ENCODE assay signal across 29 cellular contexts in the genomic region with DNA sequence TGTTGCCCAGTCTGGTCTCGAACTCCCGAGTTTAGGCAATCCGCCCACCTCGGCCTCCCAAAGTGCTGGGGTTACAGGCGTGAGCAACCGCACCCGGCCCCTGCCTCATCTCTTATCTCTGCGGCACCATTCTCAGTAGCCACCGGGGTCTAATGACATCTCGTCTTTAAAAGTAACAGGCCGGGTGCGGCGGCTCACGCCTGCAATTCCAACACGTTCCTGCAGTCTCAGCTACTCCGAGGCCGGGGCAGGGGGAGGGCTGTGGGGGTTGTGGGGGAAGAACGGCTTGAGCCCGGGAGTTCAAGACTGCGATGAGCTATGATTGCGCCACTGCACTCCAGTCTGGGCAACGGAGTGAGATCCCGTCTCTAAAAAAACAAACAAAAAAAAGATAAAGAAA.
"Had no signal": no experiment of that assay in that cellular context is flagged by ENCODE, and none has a peak within 500 bp of the region (broad histone marks: within the 10 kb centered on the region; RNA-seq: fewer than 3 reads in every experiment).

No MANE protein-coding gene starts in this region.

- H3K27ac Mint-ChIP-seq: activated naive CD4-positive, alpha-beta T cell treated with anti-CD3 and anti-CD28 coated beads for 36 hours; activated naive CD8-positive, alpha-beta T cell treated with anti-CD3 and anti-CD28 coated beads for 36 hours; activated T-helper 1 cell treated with anti-CD3 and anti-CD28 coated beads, Interleukin-12 subunit alpha, Interleukin-12 subunit beta, Interleukin-2, Interleukin-4 antibody, amounts not matched to agents 30 ng/mL and 10 ng/mL and 1 ng/mL, durations not matched to agents 14 hours and 24 hours and 36 hours; nephron progenitor cell; progenitor cell of endocrine pancreas; stimulated activated effector memory CD8-positive, alpha-beta T cell treated with anti-CD3 and anti-CD28 coated beads, Interleukin-12 subunit alpha, Interleukin-12 subunit beta, amount 100 ng/mL, for 72 hours; stimulated activated naive CD8-positive, alpha-beta T cell treated with anti-CD3 and anti-CD28 coated beads, Interleukin-15, Interleukin-2, amounts not matched to agents 100 ng/mL and 50 ng/mL, for 24 hours; T-helper 2 cell treated with Interferon-gamma antibody and Interleukin-4, amounts not matched to agents 5 μg/mL and 100 μg/mL, for 36 hours; type B pancreatic cell had no signal

- H3K4me3 Mint-ChIP-seq: activated naive CD4-positive, alpha-beta T cell treated with anti-CD3 and anti-CD28 coated beads for 36 hours; activated naive CD8-positive, alpha-beta T cell treated with anti-CD3 and anti-CD28 coated beads for 36 hours; activated T-helper 1 cell treated with anti-CD3 and anti-CD28 coated beads, Interleukin-12 subunit alpha, Interleukin-12 subunit beta, Interleukin-2, Interleukin-4 antibody, amounts not matched to agents 30 ng/mL and 10 ng/mL and 1 ng/mL, durations not matched to agents 14 hours and 24 hours and 36 hours; nephron progenitor cell; stimulated activated effector memory CD8-positive, alpha-beta T cell treated with anti-CD3 and anti-CD28 coated beads, Interleukin-12 subunit alpha, Interleukin-12 subunit beta, amount 100 ng/mL, for 72 hours; stimulated activated naive CD8-positive, alpha-beta T cell treated with anti-CD3 and anti-CD28 coated beads, Interleukin-15, Interleukin-2, amounts not matched to agents 100 ng/mL and 50 ng/mL, for 24 hours; T-helper 2 cell treated with Interferon-gamma antibody and Interleukin-4, amounts not matched to agents 5 μg/mL and 100 μg/mL, for 36 hours; type B pancreatic cell had no signal

- H3K36me3 ChIP-seq: adrenal gland, esophagus muscularis mucosa, neutrophil, sigmoid colon, vagina had no signal

- H3K36me3 Mint-ChIP-seq: activated naive CD8-positive, alpha-beta T cell treated with anti-CD3 and anti-CD28 coated beads for 36 hours; stimulated activated effector memory CD8-positive, alpha-beta T cell treated with anti-CD3 and anti-CD28 coated beads, Interleukin-12 subunit alpha, Interleukin-12 subunit beta, amount 100 ng/mL, for 72 hours; type B pancreatic cell had no signal

- H3K27ac ChIP-seq: adrenal gland, body of pancreas, esophagus muscularis mucosa, neutrophil, sigmoid colon, vagina had no signal

- ATAC-seq: activated CD4-positive, CD25-positive, alpha-beta regulatory T cell treated with anti-CD3 and anti-CD28 coated beads, Interleukin-2, amount 50 U/mL, for 24 hours; body of pancreas; left cardiac atrium; left ventricle myocardium superior; stimulated activated effector memory CD8-positive, alpha-beta T cell treated with anti-CD3 and anti-CD28 coated beads, Interleukin-12 subunit alpha, Interleukin-12 subunit beta, amount 100 ng/mL, for 72 hours had no signal

- H3K4me3 ChIP-seq: adrenal gland, body of pancreas, esophagus muscularis mucosa, sigmoid colon, vagina had no signal

- H3K9me3 Mint-ChIP-seq: activated naive CD4-positive, alpha-beta T cell treated with anti-CD3 and anti-CD28 coated beads for 36 hours; activated naive CD8-positive, alpha-beta T cell treated with anti-CD3 and anti-CD28 coated beads for 36 hours; activated T-helper 1 cell treated with anti-CD3 and anti-CD28 coated beads, Interleukin-12 subunit alpha, Interleukin-12 subunit beta, Interleukin-2, Interleukin-4 antibody, amounts not matched to agents 30 ng/mL and 10 ng/mL and 1 ng/mL, durations not matched to agents 14 hours and 24 hours and 36 hours; nephron progenitor cell; stimulated activated effector memory CD8-positive, alpha-beta T cell treated with anti-CD3 and anti-CD28 coated beads, Interleukin-12 subunit alpha, Interleukin-12 subunit beta, amount 100 ng/mL, for 72 hours; stimulated activated naive CD8-positive, alpha-beta T cell treated with anti-CD3 and anti-CD28 coated beads, Interleukin-15, Interleukin-2, amounts not matched to agents 100 ng/mL and 50 ng/mL, for 24 hours; T-helper 2 cell treated with Interferon-gamma antibody and Interleukin-4, amounts not matched to agents 5 μg/mL and 100 μg/mL, for 36 hours; type B pancreatic cell had no signal

- DNase-seq: activated CD4-positive, alpha-beta T cell treated with anti-CD3 and anti-CD28 coated beads for 48 hours; activated CD4-positive, alpha-beta T cell treated with anti-CD3 and anti-CD28 coated beads, Interleukin-2, amount 50 U/mL, for 48 hours; activated CD8-positive, alpha-beta memory T cell treated with anti-CD3 and anti-CD28 coated beads, Interleukin-2, amount 50 U/mL, for 4 hours; activated effector memory CD4-positive, alpha-beta T cell treated with anti-CD3 and anti-CD28 coated beads, Interleukin-2, amount 50 U/mL, for 16 hours; activated naive CD4-positive, alpha-beta T cell treated with anti-CD3 and anti-CD28 coated beads for 36 hours; activated naive CD8-positive, alpha-beta T cell treated with anti-CD3 and anti-CD28 coated beads for 36 hours; activated T-cell treated with anti-CD3 and anti-CD28 coated beads, Interleukin-2, amount 50 U/mL, for 1 hour; adrenal gland; aorta; body of pancreas; dermis blood vessel endothelial cell; effector CD4-positive, alpha-beta T cell; foreskin melanocyte; left cardiac atrium; left ventricle myocardium superior; nephron progenitor cell; sigmoid colon; small intestine; stimulated activated CD4-positive, alpha-beta T cell treated with anti-CD3 and anti-CD28 coated beads, Interleukin-4, amount 100 ng/mL, for 24 hours had no signal

- H3K27me3 Mint-ChIP-seq: progenitor cell of endocrine pancreas had no signal

- H3K4me1 ChIP-seq: body of pancreas, esophagus muscularis mucosa, sigmoid colon, vagina had no signal

- H3K4me1 Mint-ChIP-seq: activated naive CD8-positive, alpha-beta T cell treated with anti-CD3 and anti-CD28 coated beads for 36 hours; nephron progenitor cell; stimulated activated effector memory CD8-positive, alpha-beta T cell treated with anti-CD3 and anti-CD28 coated beads, Interleukin-12 subunit alpha, Interleukin-12 subunit beta, amount 100 ng/mL, for 72 hours had no signal

- H3K27me3 ChIP-seq: adrenal gland, body of pancreas, vagina had no signal
